ENCODE assay signal across 1 cellular context in the genomic region with DNA sequence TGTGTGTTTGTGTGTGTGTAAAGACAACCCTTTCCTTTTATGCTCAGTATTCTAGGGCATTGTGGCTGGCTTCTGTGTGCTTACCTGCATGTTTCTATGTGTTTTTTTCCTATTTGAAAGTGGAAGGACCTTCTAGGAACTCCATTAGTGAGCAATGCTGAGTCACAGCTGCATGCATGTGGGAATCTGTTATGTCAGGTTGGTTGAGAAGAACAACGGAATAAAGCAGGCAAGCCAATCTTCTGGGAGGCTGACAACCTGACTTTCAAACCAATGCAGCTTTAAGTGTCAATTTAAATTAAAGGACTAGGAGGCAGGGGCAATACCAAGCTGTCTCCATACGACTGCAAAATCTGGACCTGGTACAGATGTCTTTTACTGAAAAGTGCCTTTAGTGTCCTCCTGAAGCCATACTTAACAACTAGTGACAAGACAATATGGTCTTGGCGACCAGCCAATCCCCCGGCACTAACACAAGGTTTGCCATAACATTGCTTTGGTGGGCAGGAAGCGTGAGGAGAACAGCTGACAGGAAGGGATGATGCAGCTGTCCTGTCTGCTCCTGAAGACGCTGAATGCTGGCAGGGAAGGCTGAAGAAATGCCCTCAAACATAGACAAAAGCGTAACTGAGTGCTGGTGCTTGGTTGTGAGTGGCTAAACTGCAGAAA.
TF ChIP-seq lines count a peak whose summit lies in the region.

No MANE protein-coding gene starts in this region.

TF ChIP-seq in H1, 55 proteins besides CTCF, POLR2A, EP300 and RAD21:
- TF ChIP-seq CBX8 (IDR thresholded peaks at IDR 0.05; ENCODE audit: borderline replicate concordance, low read depth, low read length) (no peak), MAFK (IDR thresholded peaks at IDR 0.05; ENCODE audit: low read depth, low read length) (peak; percentile 10; the same call in 1 of the 2 replicates), RFX5 (IDR thresholded peaks at IDR 0.05; ENCODE audit: borderline replicate concordance, low read depth, low read length) (peak; percentile 36; the same call in 1 of the 2 replicates), BCL11A (IDR thresholded peaks at IDR 0.05; ENCODE audit: low read depth in 2 of 2, low read length in 2 of 2) (no peak), BACH1 (IDR thresholded peaks at IDR 0.05; ENCODE audit: low read length) (0 out of 2 replicates have a peak, but pooled peaks have one; percentile 40)
